In the genomic region with DNA sequence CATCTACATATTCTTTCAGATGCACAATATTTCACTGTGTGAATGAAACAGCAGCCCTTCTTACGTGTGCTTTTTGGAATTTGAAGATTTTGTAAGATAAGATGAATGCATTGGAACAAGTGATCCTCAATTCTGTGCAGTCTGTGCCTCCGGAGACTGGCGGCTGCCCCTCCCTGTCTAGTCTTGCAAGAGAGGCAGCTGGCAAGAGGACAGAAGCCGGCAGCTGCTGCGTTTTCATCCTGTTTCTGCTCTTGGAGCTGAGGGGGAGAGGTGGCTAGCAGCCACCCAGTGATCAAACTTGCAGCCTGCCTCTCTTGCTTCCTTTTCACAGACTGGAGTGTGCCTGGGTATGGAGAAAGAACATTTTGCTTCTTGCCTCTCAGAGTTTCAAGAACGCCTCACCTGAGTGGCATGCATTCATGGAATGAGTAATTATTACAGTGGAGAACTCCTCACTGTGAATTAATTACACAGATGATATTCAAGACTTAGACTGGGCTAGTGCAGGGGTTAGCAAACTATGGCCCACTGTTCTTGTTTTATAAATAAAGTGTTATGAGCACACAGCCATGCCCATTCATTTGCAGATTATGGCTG, we compare ENCODE assay signal across 8 cellular contexts.
DNase-seq lines count a peak whose midpoint lies in the region; ATAC-seq and TF ChIP-seq lines count a peak whose summit lies in the region.
"Not testable (repeated sequence)": the region's sequence is repeated elsewhere in the genome, so short reads cannot be mapped to it uniquely, and the experiment has no call there.

No MANE protein-coding gene starts in this region.

- H3K36me3 ChIP-seq in IMR-90 (ENCODE audit: control insufficient read depth, insufficient read depth, low read length); body of pancreas (replicated peaks in 1 of 2; ENCODE audit: insufficient read depth in 1 of 2, low read depth in 2 of 2); gastroesophageal sphincter; heart left ventricle; left lung; mucosa of descending colon (ENCODE audit: low read depth): not testable (repeated sequence)

- not testable (repeated sequence) for H2AK5ac ChIP-seq in IMR-90 (ENCODE audit: low read depth, low read length)

- H3K79me1 ChIP-seq in IMR-90 (ENCODE audit: low read depth in 1 of 2, low read length in 2 of 2): not testable (repeated sequence)

- DNase-seq in IMR-90; body of pancreas; heart left ventricle; left ventricle myocardium superior; left lung; mucosa of descending colon; sciatic nerve (ENCODE audit: low spot score): not testable (repeated sequence)

- CTCF ChIA-PET in IMR-90 (lab: Yijun Ruan, JAX): not testable (repeated sequence)

- H3K56ac ChIP-seq in IMR-90 (ENCODE audit: extremely low read depth, insufficient read depth, low read length): not testable (repeated sequence)

- not testable (repeated sequence) for H2BK5ac ChIP-seq in IMR-90 (ENCODE audit: low read depth, low read length, poor library complexity, severe bottlenecking)

- TF ChIP-seq RAD21 in IMR-90 (IDR thresholded peaks at IDR 0.05; ENCODE audit: low read length): not testable (repeated sequence)

- intact Hi-C loops in IMR-90 (cut with micrococcal nuclease); body of pancreas (cut with DNase I); heart left ventricle (cut with DNase I); left ventricle myocardium superior (cut with micrococcal nuclease); left lung (cut with DNase I); mucosa of descending colon (cut with DNase I, micrococcal nuclease); sciatic nerve (cut with DNase I): not testable (repeated sequence)

- H4K91ac ChIP-seq in IMR-90 (ENCODE audit: insufficient read depth, low read depth, low read length): not testable (repeated sequence)

- not testable (repeated sequence) for H3K27ac ChIP-seq in IMR-90 (ENCODE audit: insufficient read depth, low read length); body of pancreas; gastroesophageal sphincter; heart left ventricle; left lung

- H3K9me1 ChIP-seq in IMR-90 (ENCODE audit: insufficient read depth, low read length): not testable (repeated sequence)

- not testable (repeated sequence) for H2BK15ac ChIP-seq in IMR-90 (ENCODE audit: low read depth, low read length)

- not testable (repeated sequence) for H2BK20ac ChIP-seq in IMR-90 (ENCODE audit: low read depth, low read length)

- H3K14ac ChIP-seq in IMR-90 (replicated peaks; ENCODE audit: low read depth, low read length): not testable (repeated sequence)

- H3K18ac ChIP-seq in IMR-90 (ENCODE audit: low read depth, low read length): not testable (repeated sequence)

- not testable (repeated sequence) for H3K4me1 ChIP-seq in IMR-90 (ENCODE audit: control insufficient read depth, insufficient read depth, low read length); body of pancreas; gastroesophageal sphincter; heart left ventricle; left lung; mucosa of descending colon (ENCODE audit: low read depth)

- H3K23ac ChIP-seq in IMR-90 (ENCODE audit: low read depth, low read length): not testable (repeated sequence)

- not testable (repeated sequence) for TF ChIP-seq EP300 in gastroesophageal sphincter (IDR thresholded peaks at IDR 0.05)

- not testable (repeated sequence) for H3K27me3 ChIP-seq in IMR-90 (ENCODE audit: control insufficient read depth, insufficient read depth, low read length); body of pancreas; gastroesophageal sphincter; heart left ventricle; left lung

- not testable (repeated sequence) for H3K4ac ChIP-seq in IMR-90 (ENCODE audit: low read depth, low read length)

- H2BK120ac ChIP-seq in IMR-90 (ENCODE audit: low read depth, low read length): not testable (repeated sequence)

- H4K8ac ChIP-seq in IMR-90 (ENCODE audit: low read depth in 2 of 2, low read length in 2 of 2): not testable (repeated sequence)

- H2AK9ac ChIP-seq in IMR-90 (replicated peaks; ENCODE audit: low read depth, low read length, poor library complexity): not testable (repeated sequence)

- not testable (repeated sequence) for H3K9me3 ChIP-seq in IMR-90 (ENCODE audit: control insufficient read depth, insufficient read depth, low read length); body of pancreas; gastroesophageal sphincter; heart left ventricle; left lung; mucosa of descending colon

- in situ Hi-C loops in IMR-90 (cut with MboI; ENCODE audit: low sequenced_read_pairs): not testable (repeated sequence)

- BruUV-seq in IMR-90 (replicated peaks; lab: Mats Ljungman, UMichigan): not testable (repeated sequence)

- not testable (repeated sequence) for TF ChIP-seq POLR2A in IMR-90 (IDR thresholded peaks at IDR 0.05; ENCODE audit: low read depth, low read length); body of pancreas (IDR thresholded peaks at IDR 0.05); gastroesophageal sphincter (IDR thresholded peaks at IDR 0.05); heart left ventricle (IDR thresholded peaks at IDR 0.05)

- not testable (repeated sequence) for H3K9ac ChIP-seq in IMR-90 (ENCODE audit: low read depth, low read length)

- ATAC-seq in IMR-90 (ENCODE audit: low read depth): peak; percentile 78
- ATAC-seq in body of pancreas: peak; percentile 52
- ATAC-seq in gastroesophageal sphincter: peak; percentile 89
- ATAC-seq in heart left ventricle: peak; percentile 70 to 91 (median 80)
- peak; percentile 92 for ATAC-seq in left ventricle myocardium superior
- ATAC-seq in left lung: peak; percentile 78
- peak; percentile 51 for ATAC-seq in mucosa of descending colon
- peak; percentile 87 for ATAC-seq in sciatic nerve

- not testable (repeated sequence) for H4K5ac ChIP-seq in IMR-90 (ENCODE audit: low read depth, low read length)

- POLR2A ChIA-PET in IMR-90 (lab: Charles Lee; ENCODE audit: unreplicated experiment): not testable (repeated sequence)

- TF ChIP-seq CTCF in IMR-90 (conservative IDR thresholded peaks at IDR 0.05; ENCODE audit: low read depth, low read length); body of pancreas (IDR thresholded peaks at IDR 0.05); gastroesophageal sphincter (IDR thresholded peaks at IDR 0.05); heart left ventricle (IDR thresholded peaks at IDR 0.05); left lung (IDR thresholded peaks at IDR 0.05); mucosa of descending colon (IDR thresholded peaks at IDR 0.05): not testable (repeated sequence)

- not testable (repeated sequence) for H3K4me2 ChIP-seq in IMR-90 (ENCODE audit: low read depth, low read length)

- H4K20me1 ChIP-seq in IMR-90 (ENCODE audit: insufficient read depth, low read length): not testable (repeated sequence)

- H3K4me3 ChIP-seq in IMR-90 (ENCODE audit: insufficient read depth, low read depth, low read length); body of pancreas; gastroesophageal sphincter; heart left ventricle; left lung; mucosa of descending colon: not testable (repeated sequence)

- dilution Hi-C loops in IMR-90 (cut with HindIII; ENCODE audit: low sequenced_read_pairs, unreplicated experiment): not testable (repeated sequence)

- H2AFZ ChIP-seq in IMR-90 (replicated peaks; ENCODE audit: low read length, poor library complexity): not testable (repeated sequence)

- no CpG with 5 or more reads among the region's 6 CpGs for WGBS in IMR-90 (ENCODE audit: extremely low coverage in 2 of 2, insufficient read length in 1 of 2), 2 experiments
- no CpG with 5 or more reads among the region's 6 CpGs for WGBS in body of pancreas, 2 donors
- no CpG with 5 or more reads among the region's 6 CpGs for WGBS in gastroesophageal sphincter (ENCODE audit: low coverage in 1 of 2), 2 donors
- no CpG with 5 or more reads among the region's 6 CpGs for WGBS in heart left ventricle, 4 donors
